28 cellular contexts compared by ENCODE assay signal in genomic region chr6:121660277-121660676, GRCh38.
"Had no signal": no experiment of that assay in that cellular context is flagged by ENCODE, and none has a peak within 500 bp of the region (broad histone marks: within the 10 kb centered on the region; RNA-seq: fewer than 3 reads in every experiment).

No MANE protein-coding gene starts in this region.

- H3K36me3 Mint-ChIP-seq: mesothelial cell of epicardium, naive B cell had no signal

- H3K9me3 ChIP-seq: esophagus muscularis mucosa, gastrocnemius medialis, left ventricle myocardium inferior, thoracic aorta, uterus had no signal

- H3K4me3 ChIP-seq: esophagus muscularis mucosa, gastrocnemius medialis, left ventricle myocardium inferior, lung, thoracic aorta, uterus had no signal

- H3K9me3 Mint-ChIP-seq: activated T-helper 17 cell treated with anti-CD3 and anti-CD28 coated beads, Interleukin-2, amount 50 U/mL, for 72 hours; nephron progenitor cell had no signal

- H3K27ac ChIP-seq: esophagus muscularis mucosa, gastrocnemius medialis, left ventricle myocardium inferior, thoracic aorta, uterus had no signal

- DNase-seq: activated CD4-positive, alpha-beta memory T cell treated with anti-CD3 and anti-CD28 coated beads, Interleukin-2, amount 10 ng/mL, durations not matched to agents 7 days and 5 days; activated CD4-positive, alpha-beta T cell treated with anti-CD3 and anti-CD28 coated beads, Interleukin-2, amount 10 ng/mL, durations not matched to agents 24 days and 14 days; activated CD4-positive, CD25-positive, alpha-beta regulatory T cell treated with anti-CD3 and anti-CD28 coated beads, Interleukin-2, amount 50 U/mL, for 72 hours; activated CD8-positive, alpha-beta memory T cell treated with anti-CD3 and anti-CD28 coated beads, Interleukin-2, amount 50 U/mL, for 48 hours; activated naive CD8-positive, alpha-beta T cell treated with anti-CD3 and anti-CD28 coated beads, Interleukin-2, amount 50 U/mL, for 24 hours; activated T-cell treated with anti-CD3 and anti-CD28 coated beads, Interleukin-2, amount 50 U/mL, for 4 hours; anterior cingulate cortex; dermis blood vessel endothelial cell; effector CD4-positive, alpha-beta T cell; gastrocnemius medialis; glutamatergic neuron; left ventricle myocardium inferior; naive B cell; nephron progenitor cell; nucleus accumbens; right cardiac atrium; stimulated activated CD4-positive, alpha-beta T cell treated with anti-CD3 and anti-CD28 coated beads, Interleukin-12 subunit alpha, Interleukin-12 subunit beta, amount 100 ng/mL, for 4 hours; stimulated activated CD4-positive, alpha-beta T cell treated with anti-CD3 and anti-CD28 coated beads, Interleukin-4, amount 100 ng/mL, for 1 hour; stimulated activated naive CD8-positive, alpha-beta T cell treated with anti-CD3 and anti-CD28 coated beads, Interleukin-15, Interleukin-2, amounts not matched to agents 100 U/mL and 50 U/mL, for 24 hours; T-helper 2 cell; trophoblast cell; uterus had no signal

- H3K27me3 ChIP-seq: esophagus muscularis mucosa, gastrocnemius medialis, uterus had no signal

- H3K36me3 ChIP-seq: esophagus muscularis mucosa, gastrocnemius medialis, left ventricle myocardium inferior, thoracic aorta, uterus had no signal

- H3K27ac Mint-ChIP-seq: activated CD4-positive, alpha-beta memory T cell treated with anti-CD3 and anti-CD28 coated beads, Interleukin-2, amount 10 ng/mL, durations not matched to agents 7 days and 5 days; activated CD4-positive, alpha-beta T cell treated with anti-CD3 and anti-CD28 coated beads, Interleukin-2, amount 10 ng/mL, durations not matched to agents 24 days and 14 days; activated naive CD4-positive, alpha-beta T cell treated with anti-CD3 and anti-CD28 coated beads, Interleukin-2, amount 50 U/mL, for 24 hours; activated naive CD8-positive, alpha-beta T cell treated with anti-CD3 and anti-CD28 coated beads, Interleukin-2, amount 50 U/mL, for 24 hours; activated T-helper 17 cell treated with anti-CD3 and anti-CD28 coated beads, Interleukin-2, amount 50 U/mL, for 72 hours; mesothelial cell of epicardium; naive B cell; nephron progenitor cell had no signal

- ATAC-seq: activated naive CD8-positive, alpha-beta T cell treated with anti-CD3 and anti-CD28 coated beads, Interleukin-2, amount 50 U/mL, for 24 hours; activated T-cell treated with anti-CD3 and anti-CD28 coated beads, Interleukin-2, amount 50 U/mL, for 4 hours; activated T-helper 17 cell treated with anti-CD3 and anti-CD28 coated beads, Interleukin-2, amount 50 U/mL, for 72 hours; gastrocnemius medialis; right cardiac atrium; stimulated activated naive CD8-positive, alpha-beta T cell treated with anti-CD3 and anti-CD28 coated beads, Interleukin-15, Interleukin-2, amounts not matched to agents 100 U/mL and 50 U/mL, for 24 hours had no signal

- H3K4me1 ChIP-seq: esophagus muscularis mucosa, gastrocnemius medialis, uterus had no signal

- H3K4me1 Mint-ChIP-seq: activated CD4-positive, alpha-beta memory T cell treated with anti-CD3 and anti-CD28 coated beads, Interleukin-2, amount 10 ng/mL, durations not matched to agents 7 days and 5 days; activated CD4-positive, alpha-beta T cell treated with anti-CD3 and anti-CD28 coated beads, Interleukin-2, amount 10 ng/mL, durations not matched to agents 24 days and 14 days; activated naive CD8-positive, alpha-beta T cell treated with anti-CD3 and anti-CD28 coated beads, Interleukin-2, amount 50 U/mL, for 24 hours; activated T-helper 17 cell treated with anti-CD3 and anti-CD28 coated beads, Interleukin-2, amount 50 U/mL, for 72 hours; naive B cell; nephron progenitor cell had no signal

- H3K4me3 Mint-ChIP-seq: activated CD4-positive, alpha-beta memory T cell treated with anti-CD3 and anti-CD28 coated beads, Interleukin-2, amount 10 ng/mL, durations not matched to agents 7 days and 5 days; activated CD4-positive, alpha-beta T cell treated with anti-CD3 and anti-CD28 coated beads, Interleukin-2, amount 10 ng/mL, durations not matched to agents 24 days and 14 days; activated naive CD4-positive, alpha-beta T cell treated with anti-CD3 and anti-CD28 coated beads, Interleukin-2, amount 50 U/mL, for 24 hours; activated naive CD8-positive, alpha-beta T cell treated with anti-CD3 and anti-CD28 coated beads, Interleukin-2, amount 50 U/mL, for 24 hours; activated T-cell treated with anti-CD3 and anti-CD28 coated beads, Interleukin-2, amount 50 U/mL, for 4 hours; activated T-helper 17 cell treated with anti-CD3 and anti-CD28 coated beads, Interleukin-2, amount 50 U/mL, for 72 hours; mesothelial cell of epicardium; naive B cell; nephron progenitor cell had no signal

- H3K27me3 Mint-ChIP-seq: activated CD4-positive, alpha-beta memory T cell treated with anti-CD3 and anti-CD28 coated beads, Interleukin-2, amount 10 ng/mL, durations not matched to agents 7 days and 5 days; activated CD4-positive, alpha-beta T cell treated with anti-CD3 and anti-CD28 coated beads, Interleukin-2, amount 10 ng/mL, durations not matched to agents 24 days and 14 days; activated naive CD4-positive, alpha-beta T cell treated with anti-CD3 and anti-CD28 coated beads, Interleukin-2, amount 50 U/mL, for 24 hours; activated naive CD8-positive, alpha-beta T cell treated with anti-CD3 and anti-CD28 coated beads, Interleukin-2, amount 50 U/mL, for 24 hours; activated T-helper 17 cell treated with anti-CD3 and anti-CD28 coated beads, Interleukin-2, amount 50 U/mL, for 72 hours; naive B cell had no signal
